13 cellular contexts compared by ENCODE assay signal in genomic region chr3:169509780-169510179, GRCh38.
A peak's percentile ranks its signal among the peaks of the same experiment; 100 is the strongest.
DNase-seq lines count a peak whose midpoint lies in the region; ATAC-seq, FAIRE-seq and TF ChIP-seq lines count a peak whose summit lies in the region.
"Had no signal": no experiment of that assay in that cellular context is flagged by ENCODE, and none has a peak within 500 bp of the region (broad histone marks: within the 10 kb centered on the region; RNA-seq: fewer than 3 reads in every experiment).

No MANE protein-coding gene starts in this region.

- 47% methylated on average over 7 of the region's 10 CpGs for WGBS in right lobe of liver (ENCODE audit: insufficient coverage, low coverage, low lambda C conversion rate, missing lambda C conversion rate)
- 61% methylated on average over 10 of the region's 10 CpGs for WGBS in HepG2 (ENCODE audit: low lambda C conversion rate)
- 80 to 91% methylated on average over 4 to 10 of the region's 10 CpGs for WGBS in transverse colon (ENCODE audit: low coverage in 1 of 2), 2 donors

- no peak overlapping the region for H3K9ac ChIP-seq in HepG2 (ENCODE audit: insufficient read depth, low read depth, low read length)
- no peak overlapping the region for H3K9ac ChIP-seq in OCI-LY3 (ENCODE audit: low read length)

- POLR2A ChIA-PET in HepG2 (lab: Yijun Ruan, JAX), result no interaction called here

- H3K79me2 ChIP-seq in HepG2 (ENCODE audit: insufficient read depth, low read length) (no peaks in the 10 kb centered on the region), OCI-LY3 (ENCODE audit: low read length) (no peaks in the 10 kb centered on the region)

- H3K4me2 ChIP-seq in HepG2 (ENCODE audit: low read depth, low read length) (no peak overlapping the region), OCI-LY3 (ENCODE audit: low read length) (peak overlapping the region; percentile 37)

- BruUV-seq in HepG2 (replicated peaks; lab: Mats Ljungman, UMichigan), result no TSS peak

- H3K4me3 ChIP-seq in right lobe of liver, result no peak overlapping the region
- H3K4me3 ChIP-seq in HepG2 (replicated peaks in 1 of 3; ENCODE audit: insufficient read depth in 1 of 3, low read depth in 2 of 3, low read length in 3 of 3), result no peak overlapping the region
- H3K4me3 ChIP-seq in OCI-LY3 (ENCODE audit: low read length), result no peak overlapping the region
- no peak overlapping the region for H3K4me3 ChIP-seq in transverse colon
- H3K4me3 ChIP-seq: prostate gland, suprapubic skin had no signal

- H3K36me3 ChIP-seq in right lobe of liver, result no peaks in the 10 kb centered on the region
- H3K36me3 ChIP-seq in HepG2 (replicated peaks in 1 of 2; ENCODE audit: control insufficient read depth in 1 of 2, insufficient read depth in 2 of 2, low read length in 2 of 2), result no peaks in the 10 kb centered on the region
- H3K36me3 ChIP-seq in OCI-LY3 (replicated peaks; ENCODE audit: low read depth, low read length), result no peaks in the 10 kb centered on the region
- no peaks in the 10 kb centered on the region for H3K36me3 ChIP-seq in transverse colon
- H3K36me3 ChIP-seq: prostate gland, suprapubic skin had no signal

- H2AFZ ChIP-seq in HepG2 (ENCODE audit: low read length) (no peak overlapping the region), OCI-LY3 (ENCODE audit: low read depth, low read length) (no peak overlapping the region)

- TF ChIP-seq CTCF in right lobe of liver (IDR thresholded peaks at IDR 0.05) (no peak), HepG2 (CRISPR knock-in tag; IDR thresholded peaks at IDR 0.05) (no peak), OCI-LY3 (IDR thresholded peaks at IDR 0.05; ENCODE audit: low read depth, low read length) (no peak), transverse colon (IDR thresholded peaks at IDR 0.05) (no peak)

- H3K27me3 ChIP-seq in right lobe of liver (no peaks in the 10 kb centered on the region), HepG2 (ENCODE audit: control insufficient read depth in 1 of 2, insufficient read depth in 2 of 2, low read length in 2 of 2) (no peaks in the 10 kb centered on the region; a peak in 1 of 5 replicates), OCI-LY3 (ENCODE audit: low read depth, low read length) (no peaks in the 10 kb centered on the region), transverse colon (no peaks in the 10 kb centered on the region)
- H3K27me3 ChIP-seq: suprapubic skin had no signal

- no peak overlapping the region for H3K27ac ChIP-seq in right lobe of liver
- H3K27ac ChIP-seq in HepG2 (ENCODE audit: extremely low read length, insufficient read depth, low read length), result no peak overlapping the region
- no peak overlapping the region for H3K27ac ChIP-seq in OCI-LY3 (ENCODE audit: low read length)
- no peak overlapping the region for H3K27ac ChIP-seq in transverse colon
- H3K27ac ChIP-seq: prostate gland, suprapubic skin had no signal

- no peaks in the 10 kb centered on the region; the same call in 1 of the 2 replicates for H4K20me1 ChIP-seq in HepG2 (ENCODE audit: insufficient read depth, low read length)
- H4K20me1 ChIP-seq in OCI-LY3 (ENCODE audit: insufficient read depth, low read length), result no peaks in the 10 kb centered on the region

- no peak for TF ChIP-seq RAD21 in HepG2 (CRISPR knock-in tag; IDR thresholded peaks at IDR 0.05)

- TF ChIP-seq POLR2A in right lobe of liver (IDR thresholded peaks at IDR 0.05) (no peak), HepG2 (IDR thresholded peaks at IDR 0.05; ENCODE audit: insufficient read depth in 1 of 2, low read depth in 2 of 2, low read length in 2 of 2) (no peak), transverse colon (IDR thresholded peaks at IDR 0.05) (no peak)

- CTCF ChIA-PET in HepG2 (lab: Yijun Ruan, JAX; ENCODE audit: low intra/inter-chr PET ratio, low total read pairs), result no interaction called here

- no peaks in the 10 kb centered on the region for H3K4me1 ChIP-seq in right lobe of liver
- H3K4me1 ChIP-seq in HepG2 (ENCODE audit: insufficient read depth, low read length), result no peaks in the 10 kb centered on the region
- peaks cover 18% of the 10 kb centered on the region for H3K4me1 ChIP-seq in OCI-LY3 (ENCODE audit: low read length)
- no peaks in the 10 kb centered on the region for H3K4me1 ChIP-seq in transverse colon
- H3K4me1 ChIP-seq: prostate gland, suprapubic skin had no signal

- H3K9me3 ChIP-seq in right lobe of liver (no peaks in the 10 kb centered on the region), HepG2 (ENCODE audit: low read length) (no peaks in the 10 kb centered on the region), OCI-LY3 (ENCODE audit: insufficient read depth, low read length) (no peaks in the 10 kb centered on the region), transverse colon (no peaks in the 10 kb centered on the region)
- H3K9me3 ChIP-seq: prostate gland, suprapubic skin had no signal

- FAIRE-seq in HepG2 (lab: Jason Lieb, UNC), result no peak
- FAIRE-seq: RCC 7860, TTC549 had no signal

- intact Hi-C loops in right lobe of liver (cut with DNase I), result no loop called here
- intact Hi-C loops in HepG2 (cut with micrococcal nuclease; ENCODE audit: unreplicated experiment), result no loop called here
- intact Hi-C loops in transverse colon (cut with DNase I; ENCODE audit: low total_unique reads), result no loop called here

- DNase-seq in right lobe of liver, result no peak
- no peak for DNase-seq in HepG2 (ENCODE audit: low spot score)
- DNase-seq in NK-92 treated with Interleukin-12 subunit alpha and Interleukin-12 subunit beta, amount 100 ng/mL, for 24 hours (lab: John Stamatoyannopoulos, UW), result no peak
- DNase-seq in SW480 (ENCODE audit: low spot score), result no peak
- no peak for DNase-seq in transverse colon
- DNase-seq: effector memory CD4-positive, alpha-beta T cell had no signal

- in situ Hi-C loops in HepG2 (cut with HindIII; ENCODE audit: extremely low pct_ligation_motif_present, low pct_unique_long_range_greater_than_20kb), result no loop called here
- in situ Hi-C loops in transverse colon (cut with MboI; ENCODE audit: low pct_ligation_motif_present in 1 of 4, low pct_unique_long_range_greater_than_20kb in 1 of 4, low sequenced_read_pairs in 3 of 4), result no loop called here

- ATAC-seq in right lobe of liver, result peak in 3 of 4 donors; percentile 17 to 38 (median 24)
- ATAC-seq in HepG2, result no peak
- peak; percentile 19 for ATAC-seq in HG02852 (IDR thresholded peaks at IDR 0.05; ENCODE audit: unreplicated experiment)
- ATAC-seq in HG03039 (IDR thresholded peaks at IDR 0.05; ENCODE audit: unreplicated experiment), result no peak

- TF ChIP-seq EP300 in HepG2 (IDR thresholded peaks at IDR 0.05; ENCODE audit: low read depth in 2 of 2, low read length in 2 of 2) (no peak), HepG2 (CRISPR knock-in tag; IDR thresholded peaks at IDR 0.05; ENCODE audit: borderline replicate concordance) (no peak), transverse colon (IDR thresholded peaks at IDR 0.05; ENCODE audit: low read depth) (no peak)

TF ChIP-seq in HepG2, 621 proteins besides CTCF, POLR2A, EP300 and RAD21 (continues in another document):
- TF ChIP-seq ZNF34 (CRISPR knock-in tag; IDR thresholded peaks at IDR 0.05; ENCODE audit: borderline replicate concordance) (no peak), CENPT (CRISPR knock-in tag; IDR thresholded peaks at IDR 0.05; ENCODE audit: low read depth) (no peak), ZNF224 (CRISPR knock-in tag; IDR thresholded peaks at IDR 0.05) (no peak), ARNT (IDR thresholded peaks at IDR 0.05) (no peak), MAF1 (CRISPR knock-in tag; IDR thresholded peaks at IDR 0.05; ENCODE audit: borderline replicate concordance) (no peak), TOPORS (CRISPR knock-in tag; IDR thresholded peaks at IDR 0.05) (no peak), ZBTB10 (CRISPR knock-in tag; IDR thresholded peaks at IDR 0.05; ENCODE audit: borderline replicate concordance) (no peak), MYNN (CRISPR knock-in tag; IDR thresholded peaks at IDR 0.05; ENCODE audit: low read depth) (no peak), ZNF746 (CRISPR knock-in tag; IDR thresholded peaks at IDR 0.05) (no peak), CHD4 (IDR thresholded peaks at IDR 0.05; ENCODE audit: borderline replicate concordance, low read length) (no peak), ZNF749 (CRISPR knock-in tag; IDR thresholded peaks at IDR 0.05; ENCODE audit: borderline replicate concordance) (no peak), HMGA1 (CRISPR knock-in tag; conservative IDR thresholded peaks at IDR 0.05) (no peak), ZNF260 (CRISPR knock-in tag; IDR thresholded peaks at IDR 0.05; ENCODE audit: borderline replicate concordance, low read depth) (no peak), ZNF552 (CRISPR knock-in tag; IDR thresholded peaks at IDR 0.05; ENCODE audit: borderline replicate concordance) (no peak)
- TF ChIP-seq, protein P1, sequence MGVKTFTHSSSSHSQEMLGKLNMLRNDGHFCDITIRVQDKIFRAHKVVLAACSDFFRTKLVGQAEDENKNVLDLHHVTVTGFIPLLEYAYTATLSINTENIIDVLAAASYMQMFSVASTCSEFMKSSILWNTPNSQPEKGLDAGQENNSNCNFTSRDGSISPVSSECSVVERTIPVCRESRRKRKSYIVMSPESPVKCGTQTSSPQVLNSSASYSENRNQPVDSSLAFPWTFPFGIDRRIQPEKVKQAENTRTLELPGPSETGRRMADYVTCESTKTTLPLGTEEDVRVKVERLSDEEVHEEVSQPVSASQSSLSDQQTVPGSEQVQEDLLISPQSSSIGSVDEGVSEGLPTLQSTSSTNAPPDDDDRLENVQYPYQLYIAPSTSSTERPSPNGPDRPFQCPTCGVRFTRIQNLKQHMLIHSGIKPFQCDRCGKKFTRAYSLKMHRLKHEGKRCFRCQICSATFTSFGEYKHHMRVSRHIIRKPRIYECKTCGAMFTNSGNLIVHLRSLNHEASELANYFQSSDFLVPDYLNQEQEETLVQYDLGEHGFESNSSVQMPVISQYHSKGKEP (CRISPR knock-in tag; IDR thresholded peaks at IDR 0.05), result no peak

Comparison
In these comparisons a context has a peak if more than half of its experiments do, and no peak if none do; other contexts are left out.
1. ATAC-seq: peak in right lobe of liver (3 of 4) and HG02852 (single experiment); none in HepG2 (single experiment) and HG03039 (single experiment).